22 cellular contexts compared by ENCODE assay signal in the genomic region with DNA sequence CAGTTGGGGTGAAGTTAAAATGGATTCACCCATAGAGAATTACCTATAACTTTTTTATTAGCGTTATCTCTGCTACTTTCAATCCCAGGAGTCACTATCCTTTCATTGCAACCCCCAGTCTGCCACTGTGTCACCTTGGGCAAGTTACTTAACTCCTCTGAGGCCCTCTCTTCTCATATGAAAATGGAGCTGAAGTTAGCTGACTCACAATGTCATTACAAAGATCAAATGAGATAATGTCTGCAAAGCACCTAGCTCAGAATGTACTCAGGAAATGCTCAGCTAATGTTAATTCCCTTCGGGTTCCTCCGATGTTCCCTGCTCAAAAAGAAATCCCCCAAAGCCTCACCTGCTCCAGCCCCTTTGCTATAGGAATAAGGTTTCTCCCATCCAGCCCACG. TPM values are rescaled to one million over a fixed set of nuclear protein-coding genes. Genes with fewer than 3 reads are reported as not detected.
"Had no signal": no experiment of that assay in that cellular context is flagged by ENCODE, and none has a peak within 500 bp of the region (broad histone marks: within the 10 kb centered on the region; RNA-seq: fewer than 3 reads in every experiment).

No MANE protein-coding gene starts in this region.

- H3K27me3 ChIP-seq: sigmoid colon, upper lobe of left lung had no signal

- DNase-seq: activated effector memory CD4-positive, alpha-beta T cell treated with Interleukin-2 at 50 U/mL for 16 hours; activated T-cell treated with anti-CD3 and anti-CD28 coated beads, Interleukin-2, amount 50 U/mL, for 1 hour; amniotic stem cell; cerebellar nuclear complex; endodermal cell; erythroblast; left cardiac atrium; natural killer cell; nucleus accumbens; sigmoid colon; stimulated activated CD4-positive, alpha-beta T cell treated with anti-CD3 and anti-CD28 coated beads, Interleukin-2, amount 100 ng/mL, for 48 hours; stimulated activated CD8-positive, alpha-beta memory T cell treated with anti-CD3 and anti-CD28 coated beads, Interleukin-4, amount 100 ng/mL, for 48 hours; stimulated activated naive CD8-positive, alpha-beta T cell treated with anti-CD3 and anti-CD28 coated beads, Interleukin-15, Interleukin-2, amounts not matched to agents 100 U/mL and 50 U/mL, for 24 hours; upper lobe of left lung had no signal

- H3K9me3 Mint-ChIP-seq: brain, endodermal cell had no signal

- H3K27ac Mint-ChIP-seq: activated naive CD4-positive, alpha-beta T cell treated with anti-CD3 and anti-CD28 coated beads, Interleukin-2, amount 50 U/mL, for 72 hours; brain; endodermal cell; natural killer cell had no signal

- H3K4me3 Mint-ChIP-seq: brain, endodermal cell, natural killer cell had no signal

- H3K4me3 ChIP-seq: lung, prostate gland, sigmoid colon, suprapubic skin, upper lobe of left lung had no signal

- H3K36me3 Mint-ChIP-seq: activated naive CD4-positive, alpha-beta T cell treated with anti-CD3 and anti-CD28 coated beads, Interleukin-2, amount 50 U/mL, for 72 hours; brain; natural killer cell had no signal

- H3K4me1 Mint-ChIP-seq: brain, natural killer cell had no signal

- H3K36me3 ChIP-seq: prostate gland, sigmoid colon, suprapubic skin, upper lobe of left lung had no signal

RNA-seq across cellular contexts. Expression of gene TRIM42, which starts 50.0 kb away (rescaled TPM):
- total RNA-seq: activated naive CD4-positive, alpha-beta T cell treated with anti-CD3 and anti-CD28 coated beads, Interleukin-2, amount 50 U/mL, for 72 hours; dermis microvascular lymphatic vessel endothelial cell; endodermal cell; left cardiac atrium; lung; mucosa of gallbladder; natural killer cell; sigmoid colon; suprapubic skin; T-helper 2 cell treated with Interferon-gamma antibody and Interleukin-4, amounts not matched to agents 100 ng/mL and 5 ng/mL, for 36 hours; upper lobe of left lung had no signal
- polyA plus RNA-seq: lung, sigmoid colon had no signal
